In the genomic region with DNA sequence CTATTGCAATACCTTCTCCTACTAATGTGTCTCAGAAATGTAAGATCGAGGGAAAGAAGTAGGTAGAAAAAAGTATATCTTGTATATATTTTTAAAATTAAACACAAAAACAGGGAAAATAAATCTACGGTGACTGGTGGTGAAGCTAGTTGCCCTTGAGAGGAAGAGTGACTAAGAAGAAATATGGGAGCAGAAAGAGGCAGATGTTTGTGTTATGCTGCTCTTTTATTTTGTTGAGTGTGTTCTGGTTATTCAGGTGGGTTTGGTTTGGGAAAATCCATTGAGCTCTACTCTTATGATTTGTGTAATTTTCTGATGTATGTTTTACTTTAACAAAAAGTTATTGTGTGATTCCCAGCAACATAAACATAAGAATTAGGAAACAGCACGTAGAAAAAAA, we compare ENCODE assay signal across 33 cellular contexts.
"Had no signal": no experiment of that assay in that cellular context is flagged by ENCODE, and none has a peak within 500 bp of the region (broad histone marks: within the 10 kb centered on the region; RNA-seq: fewer than 3 reads in every experiment).

No MANE protein-coding gene starts in this region.

- ATAC-seq: activated CD8-positive, alpha-beta T cell treated with anti-CD3 and anti-CD28 coated beads, Interleukin-2, amount 10 ng/mL, durations not matched to agents 7 days and 5 days; activated naive CD8-positive, alpha-beta T cell treated with anti-CD3 and anti-CD28 coated beads, Interleukin-2, amount 50 U/mL, for 24 hours; activated T-cell treated with anti-CD3 and anti-CD28 coated beads, Interleukin-2, amount 50 U/mL, for 4 hours; Right ventricle myocardium inferior; T-cell had no signal

- H3K4me3 ChIP-seq: PC-9 had no signal

- H3K27ac ChIP-seq: brain microvascular endothelial cell, PC-9, RWPE1, WERI-Rb-1 had no signal

- H3K4me2 ChIP-seq: PC-9 had no signal

- H3K36me3 Mint-ChIP-seq: T-cell had no signal

- FAIRE-seq: RCC 7860 had no signal

- H3K4me3 Mint-ChIP-seq: activated CD4-positive, alpha-beta T cell treated with anti-CD3 and anti-CD28 coated beads, Interleukin-2, amount 10 ng/mL, durations not matched to agents 24 days and 14 days; activated CD8-positive, alpha-beta T cell treated with anti-CD3 and anti-CD28 coated beads, Interleukin-2, amount 10 ng/mL, durations not matched to agents 7 days and 5 days; activated naive CD4-positive, alpha-beta T cell treated with anti-CD3 and anti-CD28 coated beads, Interleukin-2, amount 10 ng/mL, durations not matched to agents 7 days and 5 days; activated naive CD8-positive, alpha-beta T cell; activated naive CD8-positive, alpha-beta T cell treated with anti-CD3 and anti-CD28 coated beads, Interleukin-2, amount 50 U/mL, for 24 hours; activated T-cell treated with anti-CD3 and anti-CD28 coated beads, Interleukin-2, amount 50 U/mL, for 4 hours; activated T-helper 1 cell treated with anti-CD3 and anti-CD28 coated beads, Interleukin-12 subunit alpha, Interleukin-12 subunit beta, Interleukin-2, Interleukin-4 antibody, amounts not matched to agents 30 ng/mL and 10 ng/mL and 1 ng/mL, durations not matched to agents 14 hours and 24 hours and 36 hours; central memory CD8-positive, alpha-beta T cell; T-cell had no signal

- H2AFZ ChIP-seq: PC-9 had no signal

- DNase-seq: activated CD4-positive, alpha-beta T cell treated with anti-CD3 and anti-CD28 coated beads for 1 hour; activated CD4-positive, alpha-beta T cell treated with anti-CD3 and anti-CD28 coated beads, Interleukin-2, amount 10 ng/mL, durations not matched to agents 24 days and 14 days; activated CD4-positive, alpha-beta T cell treated with anti-CD3 and anti-CD28 coated beads, Interleukin-2, amount 50 U/mL, for 4 hours; activated CD4-positive, CD25-positive, alpha-beta regulatory T cell; activated CD8-positive, alpha-beta T cell treated with anti-CD3 and anti-CD28 coated beads, Interleukin-2, amount 10 ng/mL, durations not matched to agents 7 days and 5 days; activated effector memory CD4-positive, alpha-beta T cell treated with Interleukin-2 at 50 U/mL for 16 hours; activated naive CD4-positive, alpha-beta T cell treated with anti-CD3 and anti-CD28 coated beads, Interleukin-2, amount 10 ng/mL, durations not matched to agents 7 days and 5 days; activated naive CD8-positive, alpha-beta T cell treated with anti-CD3 and anti-CD28 coated beads, Interleukin-2, amount 50 U/mL, for 24 hours; activated T-cell treated with anti-CD3 and anti-CD28 coated beads, Interleukin-2, amount 50 U/mL, for 4 hours; amniotic stem cell; aorta; brain microvascular endothelial cell; Karpas-422; KBM-7; NCI-H1105; NCI-H1417 treated with DMSO at 0.1 percent for 48 hours; NCI-H187 treated with DMSO at 0.1 percent for 48 hours; NCI-H2081; NCI-H226; NCI-H446 treated with DMSO at 0.1 percent for 48 hours; NCI-H524; NCI-H69; PC-9; T-cell; T-helper 2 cell; T-helper 9 cell; WERI-Rb-1 had no signal

- H3K36me3 ChIP-seq: brain microvascular endothelial cell, WERI-Rb-1 had no signal

- H3K9me3 Mint-ChIP-seq: activated naive CD8-positive, alpha-beta T cell treated with anti-CD3 and anti-CD28 coated beads, Interleukin-2, amount 50 U/mL, for 24 hours; activated T-cell treated with anti-CD3 and anti-CD28 coated beads, Interleukin-2, amount 50 U/mL, for 4 hours; central memory CD8-positive, alpha-beta T cell had no signal

- H3K27me3 Mint-ChIP-seq: activated naive CD4-positive, alpha-beta T cell treated with anti-CD3 and anti-CD28 coated beads, Interleukin-2, amount 10 ng/mL, durations not matched to agents 7 days and 5 days; activated naive CD8-positive, alpha-beta T cell; activated naive CD8-positive, alpha-beta T cell treated with anti-CD3 and anti-CD28 coated beads, Interleukin-2, amount 50 U/mL, for 24 hours; central memory CD8-positive, alpha-beta T cell; T-cell had no signal

- H3K27me3 ChIP-seq: brain microvascular endothelial cell had no signal

- H3K27ac Mint-ChIP-seq: activated CD4-positive, alpha-beta T cell treated with anti-CD3 and anti-CD28 coated beads, Interleukin-2, amount 10 ng/mL, durations not matched to agents 24 days and 14 days; activated CD8-positive, alpha-beta T cell treated with anti-CD3 and anti-CD28 coated beads, Interleukin-2, amount 10 ng/mL, durations not matched to agents 7 days and 5 days; activated naive CD4-positive, alpha-beta T cell treated with anti-CD3 and anti-CD28 coated beads, Interleukin-2, amount 10 ng/mL, durations not matched to agents 7 days and 5 days; activated naive CD8-positive, alpha-beta T cell; activated naive CD8-positive, alpha-beta T cell treated with anti-CD3 and anti-CD28 coated beads, Interleukin-2, amount 50 U/mL, for 24 hours; activated T-helper 1 cell treated with anti-CD3 and anti-CD28 coated beads, Interleukin-12 subunit alpha, Interleukin-12 subunit beta, Interleukin-2, Interleukin-4 antibody, amounts not matched to agents 30 ng/mL and 10 ng/mL and 1 ng/mL, durations not matched to agents 14 hours and 24 hours and 36 hours had no signal
